In the genomic region with DNA sequence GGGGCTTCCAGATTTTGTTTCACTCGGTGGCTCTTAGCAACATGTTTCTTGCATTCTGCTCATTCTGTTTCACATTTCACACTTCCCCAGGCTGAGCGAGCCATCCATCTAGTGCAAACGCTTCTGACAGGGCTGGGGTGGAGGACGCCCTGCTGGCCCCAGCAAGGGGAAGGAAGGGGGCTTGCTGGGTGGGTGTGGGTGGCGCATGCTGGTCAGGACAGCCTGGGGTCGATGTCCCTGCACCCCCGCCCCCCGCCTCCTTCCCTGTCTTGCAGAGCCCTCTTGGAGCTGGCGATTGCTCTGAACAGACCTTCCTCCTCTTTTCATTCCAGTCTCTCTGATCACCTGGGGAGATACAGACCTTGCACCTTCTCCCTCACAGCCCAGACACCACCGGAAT, we compare ENCODE assay signal across 22 cellular contexts.
"Had no signal": no experiment of that assay in that cellular context is flagged by ENCODE, and none has a peak within 500 bp of the region (broad histone marks: within the 10 kb centered on the region; RNA-seq: fewer than 3 reads in every experiment).

No MANE protein-coding gene starts in this region.

- H3K36me3 ChIP-seq: adrenal gland, colonic mucosa, WERI-Rb-1 had no signal

- H3K4me3 ChIP-seq: adrenal gland, body of pancreas, colonic mucosa had no signal

- H3K27ac ChIP-seq: adrenal gland, body of pancreas, colonic mucosa, WERI-Rb-1 had no signal

- H3K9me3 ChIP-seq: adrenal gland, body of pancreas, colonic mucosa had no signal

- H3K4me1 ChIP-seq: adrenal gland, body of pancreas, colonic mucosa had no signal

- DNase-seq: activated B cell treated with CpG ODN at 0.5 μM for 24 hours; activated CD4-positive, alpha-beta T cell treated with anti-CD3 and anti-CD28 coated beads for 48 hours; activated CD4-positive, alpha-beta T cell treated with anti-CD3 and anti-CD28 coated beads, Interleukin-2, amount 50 U/mL, for 1 hour; activated CD4-positive, alpha-beta T cell treated with anti-CD3 and anti-CD28 coated beads, Interleukin-2, amount 50 U/mL, for 48 hours; activated CD8-positive, alpha-beta memory T cell treated with anti-CD3 and anti-CD28 coated beads for 24 hours; activated CD8-positive, alpha-beta T cell treated with anti-CD3 and anti-CD28 coated beads for 36 hours; activated effector memory CD4-positive, alpha-beta T cell treated with anti-CD3 and anti-CD28 coated beads, Interleukin-2, amount 50 U/mL, for 16 hours; activated naive CD4-positive, alpha-beta T cell treated with anti-CD3 and anti-CD28 coated beads for 36 hours; activated naive CD8-positive, alpha-beta T cell treated with anti-CD3 and anti-CD28 coated beads for 36 hours; activated naive CD8-positive, alpha-beta T cell treated with anti-CD3 and anti-CD28 coated beads, Interleukin-2, amount 50 U/mL, for 24 hours; activated T-cell treated with anti-CD3 and anti-CD28 coated beads, Interleukin-2, amount 50 U/mL, for 4 hours; adrenal gland; body of pancreas; caudate nucleus; cerebellar nuclear complex; colonic mucosa; effector CD8-positive, alpha-beta T cell; foreskin fibroblast; T-helper 1 cell; T-helper 17 cell; T1000; WERI-Rb-1 had no signal
